ENCODE assay signal across 29 cellular contexts in the genomic region with DNA sequence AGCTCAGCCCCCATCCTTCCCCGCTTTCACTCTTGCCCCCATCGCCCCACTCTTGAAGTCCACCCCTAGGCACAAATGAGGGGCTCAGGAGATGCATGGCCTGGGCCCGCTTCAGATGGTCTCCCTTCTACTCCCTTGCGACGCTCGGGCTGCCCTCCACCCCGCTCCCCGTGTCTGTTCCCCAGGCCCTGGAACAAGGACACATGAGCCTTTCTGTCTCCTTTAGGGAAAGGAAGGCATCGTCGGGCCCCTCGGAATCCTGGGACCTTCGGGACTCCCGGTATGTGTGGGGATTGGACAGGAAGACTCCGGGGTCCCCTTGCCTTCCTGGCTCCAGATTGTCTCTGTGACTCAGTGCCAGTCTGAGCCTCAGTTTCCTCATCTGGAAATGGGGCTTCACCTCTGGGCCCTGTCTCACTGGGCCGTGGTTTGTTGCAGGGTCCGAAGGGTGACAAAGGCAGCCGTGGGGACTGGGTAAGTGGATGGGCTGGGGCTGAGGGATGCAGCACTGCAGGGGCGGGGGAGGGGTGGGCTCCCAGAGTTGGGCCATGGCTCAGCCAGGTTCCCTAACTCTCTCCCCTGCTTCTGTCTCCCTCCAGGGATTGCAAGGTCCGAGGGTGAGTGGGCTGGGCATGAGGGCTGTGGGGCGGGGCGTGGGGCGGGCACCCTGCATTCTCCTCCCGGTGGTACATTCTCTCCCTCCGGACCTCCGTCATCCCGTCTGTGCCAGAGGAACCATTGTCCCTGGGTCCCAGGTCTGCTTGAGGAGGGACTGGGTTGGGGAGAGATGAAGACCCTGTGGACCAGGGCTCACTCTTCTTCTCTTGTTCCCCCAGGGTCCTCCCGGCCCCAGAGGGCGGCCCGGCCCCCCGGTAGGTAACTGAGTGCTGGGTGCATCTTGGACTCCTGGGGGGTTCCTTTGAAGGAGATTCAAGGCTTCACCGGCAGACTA. TPM values are rescaled to one million over a fixed set of nuclear protein-coding genes. Genes with fewer than 3 reads are reported as not detected.
DNase-seq lines count a peak whose midpoint lies in the region; ATAC-seq and TF ChIP-seq lines count a peak whose summit lies in the region.
"Had no signal": no experiment of that assay in that cellular context is flagged by ENCODE, and none has a peak within 500 bp of the region (broad histone marks: within the 10 kb centered on the region; RNA-seq: fewer than 3 reads in every experiment).

No MANE protein-coding gene starts in this region.

- H3K36me3 ChIP-seq in suprapubic skin = peaks cover 18% of the 10 kb centered on the region

- H3K9me3 ChIP-seq in suprapubic skin = no peaks in the 10 kb centered on the region
- H3K9me3 ChIP-seq: HAP-1 had no signal

- CTCF ChIA-PET in activated CD8-positive, alpha-beta memory T cell treated with anti-CD3 and anti-CD28 coated beads, Interleukin-2, amount 10 ng/mL, durations not matched to agents 7 days and 5 days (lab: Charles Lee) = no interaction called here
- CTCF ChIA-PET in WTC11 (lab: Charles Lee) = no interaction called here

- peak; percentile 37 for DNase-seq in activated CD8-positive, alpha-beta memory T cell treated with anti-CD3 and anti-CD28 coated beads for 24 hours
- DNase-seq in activated CD8-positive, alpha-beta memory T cell treated with anti-CD3 and anti-CD28 coated beads, Interleukin-2, amount 50 U/mL, for 4 hours = no peak
- DNase-seq in activated CD8-positive, alpha-beta memory T cell treated with anti-CD3 and anti-CD28 coated beads, Interleukin-2, amount 10 ng/mL, durations not matched to agents 7 days and 5 days = peak; percentile 15
- DNase-seq in mesenteric fat pad (ENCODE audit: low spot score) (peak; percentile 80), suprapubic skin (ENCODE audit: low spot score in 2 of 2) (peak; percentile 47 to 57), WTC11 (ENCODE audit: low spot score) (no peak), HUDEP-2 (lab: John Stamatoyannopoulos, UW; ENCODE audit: unreplicated experiment in 76 of 76) (no peak)
- DNase-seq: activated CD4-positive, alpha-beta T cell treated with anti-CD3 and anti-CD28 coated beads for 4 hours; activated naive CD4-positive, alpha-beta T cell; dermis blood vessel endothelial cell; DMS79; immature natural killer cell; MM.1S; NCI-H146; NCI-H524 treated with DMSO at 0.1 percent for 48 hours; occipital lobe; stimulated activated CD4-positive, alpha-beta T cell treated with anti-CD3 and anti-CD28 coated beads, Interleukin-15, amount 100 ng/mL, for 24 hours had no signal

- no peak overlapping the region for H3K27ac Mint-ChIP-seq in activated CD8-positive, alpha-beta memory T cell treated with anti-CD3 and anti-CD28 coated beads, Interleukin-2, amount 10 ng/mL, durations not matched to agents 7 days and 5 days
- H3K27ac Mint-ChIP-seq in WTC11 = no peak overlapping the region
- H3K27ac Mint-ChIP-seq: B cell, immature natural killer cell had no signal

- no peaks in the 10 kb centered on the region for H3K9me3 Mint-ChIP-seq in activated CD8-positive, alpha-beta memory T cell treated with anti-CD3 and anti-CD28 coated beads, Interleukin-2, amount 10 ng/mL, durations not matched to agents 7 days and 5 days (ENCODE audit: low read depth)
- H3K9me3 Mint-ChIP-seq in WTC11 = peaks cover 3% of the 10 kb centered on the region

- H3K4me1 ChIP-seq in suprapubic skin = no peaks in the 10 kb centered on the region

- H3K4me1 Mint-ChIP-seq in activated CD8-positive, alpha-beta memory T cell treated with anti-CD3 and anti-CD28 coated beads, Interleukin-2, amount 10 ng/mL, durations not matched to agents 7 days and 5 days = no peaks in the 10 kb centered on the region
- 0 out of 2 replicates have a peak, but pooled peaks cover 3% of the 10 kb centered on the region for H3K4me1 Mint-ChIP-seq in WTC11

- POLR2A ChIA-PET in WTC11 (lab: Charles Lee) = no interaction called here

- peaks cover 17% of the 10 kb centered on the region for H3K27me3 Mint-ChIP-seq in activated CD8-positive, alpha-beta memory T cell treated with anti-CD3 and anti-CD28 coated beads, Interleukin-2, amount 10 ng/mL, durations not matched to agents 7 days and 5 days
- no peaks in the 10 kb centered on the region for H3K27me3 Mint-ChIP-seq in WTC11 (ENCODE audit: low read depth)

- TF ChIP-seq CTCF in suprapubic skin (IDR thresholded peaks at IDR 0.05) (no peak), WTC11 (IDR thresholded peaks at IDR 0.05) (no peak)

- no peak overlapping the region for H3K4me3 ChIP-seq in suprapubic skin
- H3K4me3 ChIP-seq: HAP-1, heart left ventricle, K562 had no signal

- no peaks in the 10 kb centered on the region for H3K36me3 Mint-ChIP-seq in activated CD8-positive, alpha-beta memory T cell treated with anti-CD3 and anti-CD28 coated beads, Interleukin-2, amount 10 ng/mL, durations not matched to agents 7 days and 5 days
- peaks cover 34% of the 10 kb centered on the region for H3K36me3 Mint-ChIP-seq in WTC11
- H3K36me3 Mint-ChIP-seq: immature natural killer cell had no signal

- no peak overlapping the region for H3K4me3 Mint-ChIP-seq in activated CD8-positive, alpha-beta memory T cell treated with anti-CD3 and anti-CD28 coated beads, Interleukin-2, amount 10 ng/mL, durations not matched to agents 7 days and 5 days
- H3K4me3 Mint-ChIP-seq in WTC11 = no peak overlapping the region
- H3K4me3 Mint-ChIP-seq: B cell, immature natural killer cell had no signal

- no peak overlapping the region for H3K27ac ChIP-seq in suprapubic skin
- H3K27ac ChIP-seq: heart left ventricle had no signal

- no peak for TF ChIP-seq POLR2A in suprapubic skin (IDR thresholded peaks at IDR 0.05)

- ATAC-seq in activated CD8-positive, alpha-beta memory T cell treated with anti-CD3 and anti-CD28 coated beads, Interleukin-2, amount 10 ng/mL, durations not matched to agents 7 days and 5 days = no peak
- ATAC-seq in WTC11 = no peak
- ATAC-seq in GM21360 (IDR thresholded peaks at IDR 0.05; ENCODE audit: unreplicated experiment) = no peak
- ATAC-seq: heart left ventricle, K562, right cardiac atrium had no signal

- TF ChIP-seq EP300 in suprapubic skin (IDR thresholded peaks at IDR 0.05) = no peak

- 95% methylated on average over 27 of the region's 31 CpGs for WGBS in suprapubic skin

- no peaks in the 10 kb centered on the region for H3K27me3 ChIP-seq in suprapubic skin
- H3K27me3 ChIP-seq: heart left ventricle had no signal

TF ChIP-seq in WTC11, 78 proteins besides CTCF, POLR2A, EP300 and RAD21:
- TF ChIP-seq E2F5 (CRISPR knock-in tag; IDR thresholded peaks at IDR 0.05) (no peak), NFE2L1 (CRISPR knock-in tag; IDR thresholded peaks at IDR 0.05) (no peak), USF2 (CRISPR knock-in tag; IDR thresholded peaks at IDR 0.05) (no peak), MXD4 (CRISPR knock-in tag; IDR thresholded peaks at IDR 0.05; ENCODE audit: borderline replicate concordance) (no peak), NR3C1 (CRISPR knock-in tag; conservative IDR thresholded peaks at IDR 0.05; ENCODE audit: low read depth) (no peak)
- TF ChIP-seq, protein P1, sequence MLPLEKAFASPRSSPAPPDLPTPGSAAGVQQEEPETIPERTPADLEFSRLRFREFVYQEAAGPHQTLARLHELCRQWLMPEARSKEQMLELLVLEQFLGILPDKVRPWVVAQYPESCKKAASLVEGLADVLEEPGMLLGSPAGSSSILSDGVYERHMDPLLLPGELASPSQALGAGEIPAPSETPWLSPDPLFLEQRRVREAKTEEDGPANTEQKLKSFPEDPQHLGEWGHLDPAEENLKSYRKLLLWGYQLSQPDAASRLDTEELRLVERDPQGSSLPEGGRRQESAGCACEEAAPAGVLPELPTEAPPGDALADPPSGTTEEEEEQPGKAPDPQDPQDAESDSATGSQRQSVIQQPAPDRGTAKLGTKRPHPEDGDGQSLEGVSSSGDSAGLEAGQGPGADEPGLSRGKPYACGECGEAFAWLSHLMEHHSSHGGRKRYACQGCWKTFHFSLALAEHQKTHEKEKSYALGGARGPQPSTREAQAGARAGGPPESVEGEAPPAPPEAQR (CRISPR knock-in tag; IDR thresholded peaks at IDR 0.05) = no peak

RNA-seq across cellular contexts. Expression of gene ORM1, which starts 21.8 kb away (rescaled TPM):
- not detected for total RNA-seq in activated CD8-positive, alpha-beta memory T cell treated with anti-CD3 and anti-CD28 coated beads, Interleukin-2, amount 10 ng/mL, durations not matched to agents 7 days and 5 days
- total RNA-seq in mesenteric fat pad (0.64 TPM), suprapubic skin (10 to 100 TPM in 1 of 4 donors, not detected in 3; 59.2 TPM), WTC11 (2021) (3.9 to 7.2 TPM (median 5.4 TPM) in 3 replicates)
- total RNA-seq: A172; B cell; dermis blood vessel endothelial cell; endothelial cell of umbilical vein; lung microvascular endothelial cell; occipital lobe; SK-MEL-5; T-helper 1 cell treated with Interleukin-12 subunit alpha and Interleukin-12 subunit beta and Interleukin-4 antibody, amounts not matched to agents 30 ng/mL and 1 ng/mL, for 36 hours; temporal lobe had no signal

RNA-seq across cellular contexts. Expression of gene ORM2, which starts 28.5 kb away (rescaled TPM):
- total RNA-seq in activated CD8-positive, alpha-beta memory T cell treated with anti-CD3 and anti-CD28 coated beads, Interleukin-2, amount 10 ng/mL, durations not matched to agents 7 days and 5 days = not detected
- total RNA-seq in mesenteric fat pad = not detected
- total RNA-seq in suprapubic skin = 1 to 10 TPM in 1 of 4 donors, not detected in 3; 9.5 TPM
- 0.73 to 1.6 TPM (median 1.0 TPM) in 3 replicates for total RNA-seq in WTC11 (2021)
- total RNA-seq: A172; B cell; dermis blood vessel endothelial cell; endothelial cell of umbilical vein; heart left ventricle; lung microvascular endothelial cell; occipital lobe; right cardiac atrium; SK-MEL-5; T-helper 1 cell treated with Interleukin-12 subunit alpha and Interleukin-12 subunit beta and Interleukin-4 antibody, amounts not matched to agents 30 ng/mL and 1 ng/mL, for 36 hours; temporal lobe had no signal

Comparison
In these comparisons a context has a peak if more than half of its experiments do, and no peak if none do; other contexts are left out.
1. DNase-seq: peak in activated CD8-positive, alpha-beta memory T cell treated with anti-CD3 and anti-CD28 coated beads for 24 hours (single experiment), activated CD8-positive, alpha-beta memory T cell treated with anti-CD3 and anti-CD28 coated beads, Interleukin-2, amount 10 ng/mL, durations not matched to agents 7 days and 5 days (single experiment), mesenteric fat pad (single experiment) and suprapubic skin (2 of 2); none in activated CD8-positive, alpha-beta memory T cell treated with anti-CD3 and anti-CD28 coated beads, Interleukin-2, amount 50 U/mL, for 4 hours (single experiment), WTC11 (single experiment) and HUDEP-2 (0 of 76).